ENCODE assay signal across 1 cellular context in genomic region chr15:76190767-76191538, GRCh38.
TF ChIP-seq lines count a peak whose summit lies in the region.

No MANE protein-coding gene starts in this region.

TF ChIP-seq in HepG2, 621 proteins besides CTCF, POLR2A, EP300 and RAD21 (continued from another document and continues in another):
- peak; percentile 73; the same call in 1 of the 2 replicates for TF ChIP-seq ZNF800 (CRISPR knock-in tag; IDR thresholded peaks at IDR 0.05)
- TF ChIP-seq ZNF274 (CRISPR knock-in tag; IDR thresholded peaks at IDR 0.05) = no peak
- no peak for TF ChIP-seq PCBP1 (IDR thresholded peaks at IDR 0.05; ENCODE audit: borderline replicate concordance, low read depth, low read length)
- TF ChIP-seq ZNF101 (CRISPR knock-in tag; IDR thresholded peaks at IDR 0.05; ENCODE audit: borderline replicate concordance, low read depth) = no peak
- 0 out of 2 replicates have a peak, but pooled peaks have one; percentile 24 for TF ChIP-seq ZGPAT (CRISPR knock-in tag; IDR thresholded peaks at IDR 0.05)
- 0 out of 2 replicates have a peak, but pooled peaks have one; percentile 24 for TF ChIP-seq IRF9 (CRISPR knock-in tag; IDR thresholded peaks at IDR 0.05; ENCODE audit: borderline replicate concordance)
- TF ChIP-seq SOX13 (IDR thresholded peaks at IDR 0.05) = no peak
- 0 out of 4 replicates have a peak, but pooled peaks of 1 of the 2 experiments have one; percentile 15 for TF ChIP-seq SOX13 (CRISPR knock-in tag; conservative IDR thresholded peaks at IDR 0.05 in 1 of 2, IDR thresholded peaks at IDR 0.05 in 1 of 2)
- TF ChIP-seq ZNF251 (CRISPR knock-in tag; IDR thresholded peaks at IDR 0.05) = no peak
- peak; percentile 93 for TF ChIP-seq STAG1 (CRISPR knock-in tag; IDR thresholded peaks at IDR 0.05)
- peak; percentile 72; the same call in 1 of the 2 replicates for TF ChIP-seq ZBED4 (CRISPR knock-in tag; IDR thresholded peaks at IDR 0.05; ENCODE audit: borderline replicate concordance)
- TF ChIP-seq ZFP1 (CRISPR knock-in tag; IDR thresholded peaks at IDR 0.05) = no peak
- 0 out of 2 replicates have a peak, but pooled peaks have one; percentile 28 for TF ChIP-seq PPARG (CRISPR knock-in tag; conservative IDR thresholded peaks at IDR 0.05)
- no peak for TF ChIP-seq ZNF691 (CRISPR knock-in tag; IDR thresholded peaks at IDR 0.05; ENCODE audit: borderline replicate concordance, low read depth)
- TF ChIP-seq ZNF501 (CRISPR knock-in tag; IDR thresholded peaks at IDR 0.05) = peak; percentile 67
- TF ChIP-seq ZNF607 (CRISPR knock-in tag; IDR thresholded peaks at IDR 0.05; ENCODE audit: borderline replicate concordance) = 0 out of 2 replicates have a peak, but pooled peaks have one; percentile 54
- no peak for TF ChIP-seq NFE2 (CRISPR knock-in tag; IDR thresholded peaks at IDR 0.05)
- TF ChIP-seq MXD4 (CRISPR knock-in tag; IDR thresholded peaks at IDR 0.05) = no peak
- no peak for TF ChIP-seq NFKBIZ (CRISPR knock-in tag; IDR thresholded peaks at IDR 0.05)
- TF ChIP-seq ZNF280B (CRISPR knock-in tag; IDR thresholded peaks at IDR 0.05; ENCODE audit: borderline replicate concordance) = 0 out of 2 replicates have a peak, but pooled peaks have one; percentile 34
- TF ChIP-seq BORCS8-MEF2B (CRISPR knock-in tag; IDR thresholded peaks at IDR 0.05) = no peak
- TF ChIP-seq ZNF75D (CRISPR knock-in tag; IDR thresholded peaks at IDR 0.05; ENCODE audit: borderline replicate concordance) = no peak
- TF ChIP-seq ZNF574 (CRISPR knock-in tag; IDR thresholded peaks at IDR 0.05) = 0 out of 2 replicates have a peak, but pooled peaks have one; percentile 39
- no peak for TF ChIP-seq ZNF614 (CRISPR knock-in tag; IDR thresholded peaks at IDR 0.05; ENCODE audit: borderline replicate concordance)
- peak; percentile 81; the same call in 1 of the 2 replicates for TF ChIP-seq KDM2A (CRISPR knock-in tag; IDR thresholded peaks at IDR 0.05; ENCODE audit: borderline replicate concordance, low read depth)
- no peak for TF ChIP-seq MED13 (CRISPR knock-in tag; IDR thresholded peaks at IDR 0.05)
- no peak for TF ChIP-seq NONO (IDR thresholded peaks at IDR 0.05)
- peak; percentile 49; the same call in 1 of the 2 replicates for TF ChIP-seq NONO (CRISPR knock-in tag; conservative IDR thresholded peaks at IDR 0.05)
- peak; percentile 98 for TF ChIP-seq ZNF142 (CRISPR knock-in tag; IDR thresholded peaks at IDR 0.05)
- TF ChIP-seq ELF4 (CRISPR knock-in tag; IDR thresholded peaks at IDR 0.05; ENCODE audit: borderline replicate concordance) = no peak
- no peak for TF ChIP-seq RFX1 (IDR thresholded peaks at IDR 0.05)
- peak; percentile 66; the same call in 1 of the 2 replicates for TF ChIP-seq RXRA (CRISPR knock-in tag; IDR thresholded peaks at IDR 0.05)
